In genomic region chr5:176646707-176647029, GRCh38 we compare ENCODE assay signal across 1 cellular context.
TF ChIP-seq lines count a peak whose summit lies in the region.

No MANE protein-coding gene starts in this region.

TF ChIP-seq in HEK293, 187 proteins besides CTCF, POLR2A, EP300 and RAD21:
- TF ChIP-seq ZBTB6 (tag by site-specific recombination; IDR thresholded peaks at IDR 0.05), result no peak
- 0 out of 2 replicates have a peak, but pooled peaks have one; percentile 52 for TF ChIP-seq KLF17 (tag by site-specific recombination; IDR thresholded peaks at IDR 0.05)
- TF ChIP-seq ZNF600 (tag by site-specific recombination; IDR thresholded peaks at IDR 0.05), result peak; percentile 97
- no peak for TF ChIP-seq ZXDB (tag by site-specific recombination; IDR thresholded peaks at IDR 0.05)
- no peak for TF ChIP-seq ZNF280C (tag by site-specific recombination; IDR thresholded peaks at IDR 0.05)
- TF ChIP-seq ZNF510 (tag by site-specific recombination; IDR thresholded peaks at IDR 0.05; ENCODE audit: insufficient replicate concordance), result no peak
- TF ChIP-seq ZSCAN18 (tag by site-specific recombination; IDR thresholded peaks at IDR 0.05), result no peak
- TF ChIP-seq YY1 (tag by site-specific recombination; IDR thresholded peaks at IDR 0.05), result peak; percentile 49; the same call in 1 of the 2 replicates
- TF ChIP-seq ZNF335 (tag by site-specific recombination; conservative IDR thresholded peaks at IDR 0.05), result peak; percentile 37; the same call in 1 of the 2 replicates
